ENCODE assay signal across 8 cellular contexts in genomic region chr13:39415403-39415802, GRCh38.
DNase-seq lines count a peak whose midpoint lies in the region; ATAC-seq, FAIRE-seq and TF ChIP-seq lines count a peak whose summit lies in the region.

No MANE protein-coding gene starts in this region.

- 62% methylated on average over 3 of the region's 3 CpGs; no CpG with 5 or more reads in 1 of the 2 experiments for WGBS in H1 (ENCODE audit: extremely low coverage in 1 of 2, insufficient coverage in 1 of 2, insufficient read length in 1 of 2, insufficient replicate concordance in 2 of 2, low coverage in 1 of 2, low lambda C conversion rate in 2 of 2, missing lambda C conversion rate in 1 of 2), 2 experiments

- no peak overlapping the region for H2BK5ac ChIP-seq in H1 (ENCODE audit: low read depth, low read length)

- no peaks in the 10 kb centered on the region for H3K36me3 ChIP-seq in H1 (ENCODE audit: control insufficient read depth in 2 of 4, insufficient read depth in 4 of 4, low read length in 3 of 4)
- no peaks in the 10 kb centered on the region for H3K36me3 ChIP-seq in muscle layer of colon (ENCODE audit: insufficient read depth, low read length)

- H2BK120ac ChIP-seq in H1 (replicated peaks; ENCODE audit: low read depth, low read length) = no peak overlapping the region

- H4K91ac ChIP-seq in H1 (replicated peaks; ENCODE audit: insufficient read length, low read length) = no peak overlapping the region

- no peak overlapping the region for H3K4ac ChIP-seq in H1 (replicated peaks; ENCODE audit: insufficient read length, low read depth, low read length)

- no peak overlapping the region for H3K14ac ChIP-seq in H1 (ENCODE audit: insufficient read length)

- DNase-seq in GDM1 (lab: John Stamatoyannopoulos, UW) (peak; percentile 17), NCI-H524 (lab: John Stamatoyannopoulos, UW) (peak; percentile 38 to 64), H1 (ENCODE audit: low read depth in 1 of 2, low spot score in 2 of 2) (no peak), H4 (ENCODE audit: low spot score) (no peak), HPDE6-E6E7 (ENCODE audit: extremely low spot score) (no peak)

- no peak for TF ChIP-seq POLR2A in H1 (IDR thresholded peaks at IDR 0.05; ENCODE audit: control extremely low read depth in 1 of 2, low read depth in 2 of 2, low read length in 2 of 2)

- no peak overlapping the region for H2AK5ac ChIP-seq in H1 (ENCODE audit: low read depth, low read length)

- H3K9ac ChIP-seq in H1 (replicated peaks in 1 of 4; ENCODE audit: extremely low read depth in 1 of 4, low read depth in 3 of 4, low read length in 3 of 4) (no peak overlapping the region), muscle layer of colon (ENCODE audit: low read length) (no peak overlapping the region)

- peak; percentile 67 to 74 (median 72) for TF ChIP-seq CTCF in H1 (IDR thresholded peaks at IDR 0.05; ENCODE audit: control extremely low read depth in 1 of 3, insufficient read depth in 1 of 3, low read depth in 1 of 3, low read length in 3 of 3)

- no peaks in the 10 kb centered on the region for H3K79me2 ChIP-seq in H1 (ENCODE audit: control insufficient read depth in 1 of 2, insufficient read depth in 2 of 2, low read length in 2 of 2)

- H3K4me3 ChIP-seq in H1 (ENCODE audit: extremely low read depth in 1 of 4, insufficient read depth in 2 of 4, low read depth in 3 of 4, low read length in 4 of 4) (no peak overlapping the region), muscle layer of colon (ENCODE audit: low read depth in 1 of 2, low read length in 2 of 2) (no peak overlapping the region)

- no peak overlapping the region for H3K23ac ChIP-seq in H1 (ENCODE audit: insufficient read length)

- H3K4me1 ChIP-seq in H1 (replicated peaks in 1 of 4; ENCODE audit: control insufficient read depth in 3 of 4, insufficient read depth in 4 of 4, low read length in 3 of 4) (peaks cover 3 to 26% (median 17%) of the 10 kb centered on the region in 4 experiments; a peak in 6 of 7 replicates), muscle layer of colon (ENCODE audit: insufficient read depth, low read length) (peaks cover 18% of the 10 kb centered on the region)

- no peaks in the 10 kb centered on the region; the same call in 1 of the 2 replicates for H3K23me2 ChIP-seq in H1 (ENCODE audit: low read depth, low read length)

- H2BK12ac ChIP-seq in H1 (ENCODE audit: low read depth, low read length) = no peak overlapping the region

- peak; percentile 74 to 87 for TF ChIP-seq RAD21 in H1 (IDR thresholded peaks at IDR 0.05 in 1 of 2, conservative IDR thresholded peaks at IDR 0.05 in 1 of 2; ENCODE audit: low read depth in 2 of 2, low read length in 2 of 2)

- H3K9me3 ChIP-seq in H1 (ENCODE audit: insufficient read depth in 2 of 2, low read depth in 1 of 2, low read length in 1 of 2) = no peaks in the 10 kb centered on the region
- no peaks in the 10 kb centered on the region for H3K9me3 ChIP-seq in muscle layer of colon (ENCODE audit: low read length)

- no peak overlapping the region for H3K27ac ChIP-seq in H1 (ENCODE audit: low read depth, low read length)
- peak overlapping the region; percentile 28 for H3K27ac ChIP-seq in muscle layer of colon (ENCODE audit: low read depth, low read length)

- no peaks in the 10 kb centered on the region for H3K79me1 ChIP-seq in H1 (ENCODE audit: low read depth, low read length)

- H4K8ac ChIP-seq in H1 (ENCODE audit: extremely low read depth, insufficient read depth, low read length) = no peak overlapping the region

- no peak overlapping the region for H4K5ac ChIP-seq in H1 (ENCODE audit: insufficient read length, low read depth, low read length)

- H2BK15ac ChIP-seq in H1 (ENCODE audit: low read length) = no peak overlapping the region

- H2BK20ac ChIP-seq in H1 (ENCODE audit: low read length) = no peak overlapping the region

- no peak overlapping the region for H3K4me2 ChIP-seq in H1 (ENCODE audit: insufficient read depth in 1 of 2, low read depth in 2 of 2, low read length in 2 of 2)

- CTCF ChIA-PET in H1 (lab: Charles Lee; ENCODE audit: partially characterized antibody) = interaction anchor here (0.7 to 9.6 kb wide), 22 partner anchors 8 to 367 kb away, joined by 3 to 76 read pairs (median 5); partner anchors contain the start of gene LHFPL6

- H3K27me3 ChIP-seq in H1 (replicated peaks in 1 of 4; ENCODE audit: control insufficient read depth in 3 of 4, extremely low read depth in 1 of 4, insufficient read depth in 3 of 4, low read length in 3 of 4) = no peaks in the 10 kb centered on the region
- H3K27me3 ChIP-seq in muscle layer of colon (ENCODE audit: control insufficient read depth in 1 of 2, insufficient read depth in 2 of 2, low read length in 2 of 2) = no peaks in the 10 kb centered on the region

- no peaks in the 10 kb centered on the region for H4K20me1 ChIP-seq in H1 (replicated peaks in 1 of 2; ENCODE audit: control insufficient read depth in 1 of 2, insufficient read depth in 2 of 2, low read length in 2 of 2)

- POLR2A ChIA-PET in H1 (lab: Charles Lee; ENCODE audit: partially characterized antibody) = no interaction called here

- TF ChIP-seq EP300 in H1 (IDR thresholded peaks at IDR 0.05; ENCODE audit: borderline replicate concordance in 1 of 2, low read depth in 2 of 2, low read length in 2 of 2) = no peak

- H3K18ac ChIP-seq in H1 (ENCODE audit: extremely low read depth, low read length) = no peak overlapping the region

- peak; percentile 69 for FAIRE-seq in H1 (lab: Jason Lieb, UNC)

- H2AFZ ChIP-seq in H1 (ENCODE audit: low read length) = no peak overlapping the region

- ATAC-seq in GM21367 (IDR thresholded peaks at IDR 0.05; ENCODE audit: unreplicated experiment) (no peak), GM19395 (IDR thresholded peaks at IDR 0.05; ENCODE audit: unreplicated experiment) (no peak)

- H3K56ac ChIP-seq in H1 (replicated peaks; ENCODE audit: insufficient read length, low read depth, low read length) = no peak overlapping the region

TF ChIP-seq in H1, 55 proteins besides CTCF, POLR2A, EP300 and RAD21:
- TF ChIP-seq MAFK (IDR thresholded peaks at IDR 0.05; ENCODE audit: low read depth, low read length) (no peak), JUND (IDR thresholded peaks at IDR 0.05; ENCODE audit: low read length) (no peak), TAF1 (IDR thresholded peaks at IDR 0.05; ENCODE audit: low read depth, low read length) (no peak), TAF7 (optimal IDR thresholded peaks at IDR 0.05; ENCODE audit: borderline replicate concordance, low read depth, low read length) (no peak), KDM1A (IDR thresholded peaks at IDR 0.05; ENCODE audit: borderline replicate concordance, low read length) (no peak), PHF8 (conservative IDR thresholded peaks at IDR 0.05; ENCODE audit: low read depth, low read length) (no peak), BACH1 (IDR thresholded peaks at IDR 0.05; ENCODE audit: low read length) (no peak), KDM5A (IDR thresholded peaks at IDR 0.05; ENCODE audit: low read length) (no peak), JUN (IDR thresholded peaks at IDR 0.05; ENCODE audit: low read depth, low read length) (no peak)
TF ChIP-seq in H1: peak in this region for 0.

Comparison
In these comparisons a context has a peak if more than half of its experiments do, and no peak if none do; other contexts are left out.
1. DNase-seq: peak in GDM1 (single experiment) and NCI-H524 (2 of 2); none in H1 (0 of 2), H4 (single experiment) and HPDE6-E6E7 (single experiment).